Comparison of ENCODE assay signal across 9 cellular contexts in genomic region chr13:98405107-98405571, GRCh38.
DNase-seq lines count a peak whose midpoint lies in the region; TF ChIP-seq lines count a peak whose summit lies in the region.
"Had no signal": no experiment of that assay in that cellular context is flagged by ENCODE, and none has a peak within 500 bp of the region (broad histone marks: within the 10 kb centered on the region; RNA-seq: fewer than 3 reads in every experiment).

No MANE protein-coding gene starts in this region.

- no peaks in the 10 kb centered on the region for H3K9me2 ChIP-seq in Loucy (replicated peaks; ENCODE audit: low read depth, low read length)

- no peak overlapping the region for H3K4me2 ChIP-seq in Loucy (ENCODE audit: low read depth, low read length, poor library complexity, severe bottlenecking)

- H4K20me1 ChIP-seq in Loucy (ENCODE audit: insufficient read depth, low read length, poor library complexity, severe bottlenecking): no peaks in the 10 kb centered on the region

- H3K36me3 ChIP-seq in Loucy (ENCODE audit: insufficient read depth, low read length) (no peaks in the 10 kb centered on the region), NT2/D1 (ENCODE audit: insufficient read depth, insufficient read length, low read length) (peaks cover 17% of the 10 kb centered on the region)

- no peaks in the 10 kb centered on the region for H3K27me3 ChIP-seq in Loucy (ENCODE audit: insufficient read depth, low read length, poor library complexity, severe bottlenecking)
- H3K27me3 ChIP-seq in NT2/D1 (ENCODE audit: insufficient read depth, insufficient read length): no peaks in the 10 kb centered on the region
- H3K27me3 ChIP-seq: foreskin keratinocyte had no signal

- H3K9me3 ChIP-seq in Loucy (ENCODE audit: insufficient read depth, low read depth, low read length) (no peaks in the 10 kb centered on the region), NT2/D1 (ENCODE audit: insufficient read depth, low read length) (no peaks in the 10 kb centered on the region)

- H3K9ac ChIP-seq in Loucy (ENCODE audit: low read depth, low read length, poor library complexity, severe bottlenecking): no peak overlapping the region
- H3K9ac ChIP-seq in NT2/D1 (ENCODE audit: insufficient read length, low read depth): no peak overlapping the region

- H3K4me3 ChIP-seq in Loucy (ENCODE audit: low read length, poor library complexity, severe bottlenecking) (no peak overlapping the region), NT2/D1 (ENCODE audit: insufficient read length, low read depth) (no peak overlapping the region), fibroblast of the aortic adventitia (ENCODE audit: low read depth, low read length) (no peak overlapping the region)

- H2AFZ ChIP-seq in Loucy (ENCODE audit: low read length): no peak overlapping the region

- H3K4me1 ChIP-seq in Loucy (ENCODE audit: insufficient read depth, low read length, poor library complexity, severe bottlenecking) (no peaks in the 10 kb centered on the region), NT2/D1 (ENCODE audit: insufficient read depth, insufficient read length) (no peaks in the 10 kb centered on the region)
- H3K4me1 ChIP-seq: foreskin keratinocyte had no signal

- TF ChIP-seq CTCF in Loucy (conservative IDR thresholded peaks at IDR 0.05; ENCODE audit: low read length) (peak; percentile 23), fibroblast of the aortic adventitia (IDR thresholded peaks at IDR 0.05; ENCODE audit: insufficient read depth, low read length) (no peak), GM20000 (IDR thresholded peaks at IDR 0.05; ENCODE audit: extremely low read depth, missing control alignments) (no peak)

- H3K79me2 ChIP-seq in Loucy (ENCODE audit: insufficient read depth, low read length): no peaks in the 10 kb centered on the region

- DNase-seq in NT2/D1 (ENCODE audit: low read depth, low spot score) (peak; percentile 56), fibroblast of the aortic adventitia (ENCODE audit: low read depth) (peak; percentile 32), pons (ENCODE audit: low spot score) (peak; percentile 19), HuH-7 (ENCODE audit: low spot score) (no peak), T-helper 1 cell (no peak), GM20000 (ENCODE audit: low spot score) (no peak)
- DNase-seq: foreskin keratinocyte, T1000 had no signal

- no peaks in the 10 kb centered on the region for H3F3A ChIP-seq in Loucy (ENCODE audit: low read depth)

Comparison
In these comparisons a context has a peak if more than half of its experiments do, and no peak if none do; other contexts are left out.
1. DNase-seq: peak in NT2/D1 (single experiment), fibroblast of the aortic adventitia (single experiment) and pons (single experiment); none in HuH-7 (single experiment), T-helper 1 cell (0 of 5) and GM20000 (single experiment).